1 cellular context compared by ENCODE assay signal in genomic region chr5:140041492-140042421, GRCh38.
TF ChIP-seq lines count a peak whose summit lies in the region.

No MANE protein-coding gene starts in this region.

TF ChIP-seq in HEK293, 187 proteins besides CTCF, POLR2A, EP300 and RAD21 (continued from another document):
- peak; percentile 36; the same call in 1 of the 2 replicates for TF ChIP-seq SP3 (tag by site-specific recombination; IDR thresholded peaks at IDR 0.05)
- TF ChIP-seq ZFHX2 (tag by site-specific recombination; conservative IDR thresholded peaks at IDR 0.05) = peak; percentile 32; the same call in 1 of the 2 replicates
- TF ChIP-seq ZNF704 (tag by site-specific recombination; IDR thresholded peaks at IDR 0.05) = no peak
- TF ChIP-seq ZBTB48 (tag by site-specific recombination; IDR thresholded peaks at IDR 0.05) = peak; percentile 51; the same call in 1 of the 2 replicates
- TF ChIP-seq ZNF664 (tag by site-specific recombination; IDR thresholded peaks at IDR 0.05) = no peak
- TF ChIP-seq REST (tag by site-specific recombination; IDR thresholded peaks at IDR 0.05) = 0 out of 2 replicates have a peak, but pooled peaks have one; percentile 30
- peak; percentile 81 for TF ChIP-seq OSR2 (tag by site-specific recombination; IDR thresholded peaks at IDR 0.05)
- TF ChIP-seq ZNF174 (tag by site-specific recombination; IDR thresholded peaks at IDR 0.05) = no peak
- peak; percentile 78 for TF ChIP-seq ZNF2 (tag by site-specific recombination; IDR thresholded peaks at IDR 0.05)
- peak; percentile 65 for TF ChIP-seq KLF9 (tag by site-specific recombination; IDR thresholded peaks at IDR 0.05; ENCODE audit: low read depth)
- TF ChIP-seq ZNF449 (tag by site-specific recombination; IDR thresholded peaks at IDR 0.05) = peak; percentile 45; the same call in 1 of the 2 replicates
- TF ChIP-seq ZSCAN30 (tag by site-specific recombination; IDR thresholded peaks at IDR 0.05) = peak; percentile 55; the same call in 1 of the 2 replicates
- peak; percentile 51; the same call in 1 of the 2 replicates for TF ChIP-seq ZNF501 (tag by site-specific recombination; IDR thresholded peaks at IDR 0.05)
- TF ChIP-seq ZNF335 (tag by site-specific recombination; conservative IDR thresholded peaks at IDR 0.05) = peak; percentile 85
- peak; percentile 98 for TF ChIP-seq ZNF600 (tag by site-specific recombination; IDR thresholded peaks at IDR 0.05)
- TF ChIP-seq ZBTB20 (tag by site-specific recombination; IDR thresholded peaks at IDR 0.05) = peak; percentile 72
- TF ChIP-seq ZNF398 (tag by site-specific recombination; IDR thresholded peaks at IDR 0.05) = peak; percentile 42; the same call in 1 of the 2 replicates
- TF ChIP-seq ZBTB17 (tag by site-specific recombination; IDR thresholded peaks at IDR 0.05) = peak; percentile 98
- TF ChIP-seq ZNF544 (tag by site-specific recombination; IDR thresholded peaks at IDR 0.05) = no peak
TF ChIP-seq in HEK293: peak in this region for 40.
